In the genomic region with DNA sequence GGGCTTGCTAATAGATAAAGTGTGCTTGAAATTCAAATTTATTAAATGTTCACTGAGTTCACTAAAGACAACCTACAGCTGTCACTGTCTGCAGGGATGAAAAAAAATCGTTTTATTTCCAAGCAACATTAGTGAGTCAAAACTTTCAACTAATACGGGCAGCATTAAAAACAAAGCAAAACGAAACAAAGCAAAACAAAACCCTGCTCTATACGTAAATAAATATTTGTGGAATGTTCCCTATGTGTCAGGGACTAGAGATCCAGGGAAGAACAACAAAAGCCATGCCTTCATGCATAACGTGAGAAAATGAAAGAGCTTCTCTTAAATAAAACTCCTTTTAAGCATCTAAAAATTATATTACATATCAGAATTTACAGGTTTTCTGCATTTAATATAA, we compare ENCODE assay signal across 8 cellular contexts. TPM values are rescaled to one million over a fixed set of nuclear protein-coding genes. Genes with fewer than 3 reads are reported as not detected.
DNase-seq lines count a peak whose midpoint lies in the region; ATAC-seq lines count a peak whose summit lies in the region.
"Had no signal": no experiment of that assay in that cellular context is flagged by ENCODE, and none has a peak within 500 bp of the region (broad histone marks: within the 10 kb centered on the region; RNA-seq: fewer than 3 reads in every experiment).

No MANE protein-coding gene starts in this region.

- H3F3A ChIP-seq in GM23248 (ENCODE audit: insufficient read depth): no peaks in the 10 kb centered on the region

- H2AFZ ChIP-seq in GM23248: peak overlapping the region; percentile 96

- intact Hi-C loops in activated CD4-positive, alpha-beta memory T cell treated with anti-CD3 and anti-CD28 coated beads for 36 hours (cut with micrococcal nuclease): no loop called here

- H3K9me3 Mint-ChIP-seq in activated CD4-positive, alpha-beta memory T cell treated with anti-CD3 and anti-CD28 coated beads for 36 hours: no peaks in the 10 kb centered on the region
- no peaks in the 10 kb centered on the region for H3K9me3 Mint-ChIP-seq in stimulated activated effector memory CD8-positive, alpha-beta T cell treated with anti-CD3 and anti-CD28 coated beads, Interleukin-12 subunit alpha, Interleukin-12 subunit beta, amount 100 ng/mL, for 72 hours

- no peak for ATAC-seq in stimulated activated effector memory CD8-positive, alpha-beta T cell treated with anti-CD3 and anti-CD28 coated beads, Interleukin-12 subunit alpha, Interleukin-12 subunit beta, amount 100 ng/mL, for 72 hours
- no peak for ATAC-seq in activated CD4-positive, CD25-positive, alpha-beta regulatory T cell treated with anti-CD3 and anti-CD28 coated beads, Interleukin-2, amount 50 U/mL, for 24 hours

- WGBS in GM23248 (ENCODE audit: low coverage in 1 of 2, low lambda C conversion rate in 2 of 2, missing lambda C conversion rate in 2 of 2), 2 experiments: 0 to 1% methylated on average over 5 of the region's 5 CpGs

- no peaks in the 10 kb centered on the region for H4K20me1 ChIP-seq in GM23248 (ENCODE audit: insufficient read depth)

- H3K4me1 ChIP-seq in GM23248 (ENCODE audit: insufficient read depth) (0 out of 2 replicates have a peak, but pooled peaks cover 8% of the 10 kb centered on the region), iPS-15b (ENCODE audit: control insufficient read depth, insufficient read depth, low read length) (peaks cover 14% of the 10 kb centered on the region)

- no peaks in the 10 kb centered on the region for H3K9me2 ChIP-seq in GM23248 (ENCODE audit: insufficient read depth)

- peaks cover 13% of the 10 kb centered on the region; the same call in 1 of the 2 replicates for H3K27me3 ChIP-seq in GM23248 (replicated peaks; ENCODE audit: insufficient read depth)
- H3K27me3 ChIP-seq in iPS-15b (ENCODE audit: control insufficient read depth, insufficient read depth, low read length): no peaks in the 10 kb centered on the region

- peaks cover 14% of the 10 kb centered on the region for H3K4me1 Mint-ChIP-seq in activated CD4-positive, alpha-beta memory T cell treated with anti-CD3 and anti-CD28 coated beads for 36 hours (ENCODE audit: low read depth)
- peaks cover 6% of the 10 kb centered on the region for H3K4me1 Mint-ChIP-seq in stimulated activated effector memory CD8-positive, alpha-beta T cell treated with anti-CD3 and anti-CD28 coated beads, Interleukin-12 subunit alpha, Interleukin-12 subunit beta, amount 100 ng/mL, for 72 hours

- CTCF ChIA-PET in activated CD4-positive, alpha-beta memory T cell treated with anti-CD3 and anti-CD28 coated beads for 36 hours (lab: Charles Lee): no interaction called here

- H3K9me3 ChIP-seq in GM23248 (ENCODE audit: low read depth) (no peaks in the 10 kb centered on the region), iPS-15b (ENCODE audit: control insufficient read depth, insufficient read depth, low read length) (no peaks in the 10 kb centered on the region)
- H3K9me3 ChIP-seq: body of pancreas had no signal

- no peaks in the 10 kb centered on the region for H3K36me3 Mint-ChIP-seq in activated CD4-positive, alpha-beta memory T cell treated with anti-CD3 and anti-CD28 coated beads for 36 hours
- H3K36me3 Mint-ChIP-seq in stimulated activated effector memory CD8-positive, alpha-beta T cell treated with anti-CD3 and anti-CD28 coated beads, Interleukin-12 subunit alpha, Interleukin-12 subunit beta, amount 100 ng/mL, for 72 hours: no peaks in the 10 kb centered on the region

- peaks cover 48% of the 10 kb centered on the region for H3K27me3 Mint-ChIP-seq in activated CD4-positive, alpha-beta memory T cell treated with anti-CD3 and anti-CD28 coated beads for 36 hours

- in situ Hi-C loops in GM23248 (cut with MboI): no loop called here

- no peak overlapping the region for H3K27ac Mint-ChIP-seq in activated CD4-positive, alpha-beta memory T cell treated with anti-CD3 and anti-CD28 coated beads for 36 hours
- H3K27ac Mint-ChIP-seq in stimulated activated effector memory CD8-positive, alpha-beta T cell treated with anti-CD3 and anti-CD28 coated beads, Interleukin-12 subunit alpha, Interleukin-12 subunit beta, amount 100 ng/mL, for 72 hours: no peak overlapping the region

- H3K4me3 Mint-ChIP-seq in activated CD4-positive, alpha-beta memory T cell treated with anti-CD3 and anti-CD28 coated beads for 36 hours: peak overlapping the region; percentile 9
- H3K4me3 Mint-ChIP-seq in stimulated activated effector memory CD8-positive, alpha-beta T cell treated with anti-CD3 and anti-CD28 coated beads, Interleukin-12 subunit alpha, Interleukin-12 subunit beta, amount 100 ng/mL, for 72 hours: peak overlapping the region; percentile 48

- POLR2A ChIA-PET in activated CD4-positive, alpha-beta memory T cell treated with anti-CD3 and anti-CD28 coated beads for 36 hours (lab: Charles Lee): no interaction called here

- no peaks in the 10 kb centered on the region for H3K79me2 ChIP-seq in GM23248 (ENCODE audit: insufficient read depth)

- DNase-seq in GM23248 (peak; percentile 26), NCI-H2029 (lab: John Stamatoyannopoulos, UW) (no peak), dedifferentiated amniotic fluid mesenchymal stem cell (ENCODE audit: extremely low spot score) (no peak)
- DNase-seq in activated CD4-positive, alpha-beta memory T cell treated with anti-CD3 and anti-CD28 coated beads for 36 hours: no peak
- no peak for DNase-seq in stimulated activated effector memory CD8-positive, alpha-beta T cell treated with anti-CD3 and anti-CD28 coated beads, Interleukin-12 subunit alpha, Interleukin-12 subunit beta, amount 100 ng/mL, for 72 hours (ENCODE audit: low spot score in 2 of 2)

- peak overlapping the region; percentile 86 for H3K4me3 ChIP-seq in GM23248
- H3K4me3 ChIP-seq in iPS-15b (ENCODE audit: low read depth, low read length): peak overlapping the region; percentile 80

- H3K4me2 ChIP-seq in GM23248 (ENCODE audit: unreplicated experiment): peak overlapping the region; percentile 95

- H3K9ac ChIP-seq in GM23248 (peak overlapping the region; percentile 43; the same call in 1 of the 2 replicates), iPS-15b (ENCODE audit: low read depth, low read length) (peak overlapping the region; percentile 74)

- H3K36me3 ChIP-seq in GM23248 (ENCODE audit: low read depth): no peaks in the 10 kb centered on the region
- no peaks in the 10 kb centered on the region for H3K36me3 ChIP-seq in iPS-15b (ENCODE audit: control insufficient read depth, insufficient read depth, low read length)

- H3K27ac ChIP-seq in GM23248: no peak overlapping the region
- H3K27ac ChIP-seq: body of pancreas had no signal

RNA-seq across cellular contexts. Expression of a gene that starts 0.6 kb away (rescaled TPM):
- total RNA-seq in GM23248 (2014; rRNA removed; shearing (Covaris generic)): 0.76 TPM in 1 of 2 replicates, not detected in the other
- 0.23 TPM in 1 of 2 replicates, not detected in the other for polyA plus RNA-seq in GM23248 (2016; fragmentation: Nextera tagmentation; extraction: Ambion mirVana)
- total RNA-seq in activated CD4-positive, alpha-beta memory T cell treated with anti-CD3 and anti-CD28 coated beads for 36 hours: not detected

RNA-seq across cellular contexts. Expression of a gene that starts 49.3 kb away (rescaled TPM):
- not detected in 2 replicates for total RNA-seq in GM23248 (2014; rRNA removed; shearing (Covaris generic))
- not detected in 2 replicates for polyA plus RNA-seq in GM23248 (2016; fragmentation: Nextera tagmentation; extraction: Ambion mirVana)
- total RNA-seq in activated CD4-positive, alpha-beta memory T cell treated with anti-CD3 and anti-CD28 coated beads for 36 hours: not detected
- total RNA-seq: body of pancreas had no signal
